14 cellular contexts compared by ENCODE assay signal in the genomic region with DNA sequence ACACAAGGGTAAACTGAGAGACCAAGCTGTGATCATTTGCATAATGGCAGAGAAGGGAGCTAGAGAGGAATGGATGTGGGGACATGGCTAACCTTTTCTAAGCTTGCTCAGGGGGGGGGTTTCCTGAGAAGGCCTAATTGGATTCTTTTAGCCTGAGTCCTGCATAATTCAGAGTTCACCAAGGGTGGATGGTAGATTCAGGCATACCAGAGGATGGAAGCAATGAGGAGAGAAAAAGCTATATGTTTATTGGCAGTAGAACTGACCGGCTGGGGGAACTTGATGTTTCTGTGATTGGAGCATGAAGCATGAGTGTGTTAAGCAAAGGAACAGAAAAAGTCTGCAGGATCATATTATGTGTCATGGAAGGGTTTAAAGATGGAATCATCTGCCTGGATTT.
DNase-seq lines count a peak whose midpoint lies in the region; ATAC-seq and TF ChIP-seq lines count a peak whose summit lies in the region.
"Had no signal": no experiment of that assay in that cellular context is flagged by ENCODE, and none has a peak within 500 bp of the region (broad histone marks: within the 10 kb centered on the region; RNA-seq: fewer than 3 reads in every experiment).

No MANE protein-coding gene starts in this region.

- peaks cover 60% of the 10 kb centered on the region for H3K4me1 Mint-ChIP-seq in HFFc6 (ENCODE audit: low read depth)
- H3K4me1 Mint-ChIP-seq in naive thymus-derived CD4-positive, alpha-beta T cell = peaks cover 0 to 6% (median 3%) of the 10 kb centered on the region in 7 donors
- no peaks in the 10 kb centered on the region for H3K4me1 Mint-ChIP-seq in mesothelial cell of epicardium

- H3K27me3 ChIP-seq in naive thymus-derived CD4-positive, alpha-beta T cell (ENCODE audit: control insufficient read depth in 2 of 2, insufficient read depth in 2 of 2, low read length in 2 of 2) = no peaks in the 10 kb centered on the region

- H3K4me3 Mint-ChIP-seq in HFFc6 = peak overlapping the region; percentile 0; the same call in 1 of the 2 replicates
- no peak overlapping the region for H3K4me3 Mint-ChIP-seq in naive thymus-derived CD4-positive, alpha-beta T cell
- H3K4me3 Mint-ChIP-seq in mesothelial cell of epicardium = no peak overlapping the region

- no peak for TF ChIP-seq CTCF in AG04449 (IDR thresholded peaks at IDR 0.05; ENCODE audit: insufficient read depth, low read length, missing control alignments)
- TF ChIP-seq CTCF in HFFc6 (IDR thresholded peaks at IDR 0.05) = no peak
- no peak for TF ChIP-seq CTCF in mesothelial cell of epicardium (IDR thresholded peaks at IDR 0.05; ENCODE audit: unreplicated experiment)

- no peaks in the 10 kb centered on the region for H3K9me3 ChIP-seq in naive thymus-derived CD4-positive, alpha-beta T cell (ENCODE audit: control insufficient read depth in 2 of 3, low read length in 3 of 3)
- H3K9me3 ChIP-seq: HAP-1 had no signal

- H3K9me3 Mint-ChIP-seq in HFFc6 (no peaks in the 10 kb centered on the region), mesothelial cell of epicardium (peaks cover 7% of the 10 kb centered on the region)
- peaks cover 0 to 1% (median 0%) of the 10 kb centered on the region in 11 donors for H3K9me3 Mint-ChIP-seq in naive thymus-derived CD4-positive, alpha-beta T cell

- H3K36me3 ChIP-seq in naive thymus-derived CD4-positive, alpha-beta T cell (ENCODE audit: control insufficient read depth in 2 of 3, insufficient read depth in 3 of 3, low read length in 3 of 3) = no peaks in the 10 kb centered on the region
- H3K36me3 ChIP-seq: HAP-1 had no signal

- H3K36me3 Mint-ChIP-seq in HFFc6 (ENCODE audit: low read depth) = no peaks in the 10 kb centered on the region
- H3K36me3 Mint-ChIP-seq in naive thymus-derived CD4-positive, alpha-beta T cell = no peaks in the 10 kb centered on the region
- no peaks in the 10 kb centered on the region for H3K36me3 Mint-ChIP-seq in mesothelial cell of epicardium

- no peaks in the 10 kb centered on the region for H3K4me1 ChIP-seq in naive thymus-derived CD4-positive, alpha-beta T cell (ENCODE audit: control insufficient read depth in 2 of 2, insufficient read depth in 2 of 2, low read length in 2 of 2)
- H3K4me1 ChIP-seq: HAP-1 had no signal

- CTCF ChIA-PET in AG04449 (lab: Yijun Ruan, JAX) = no interaction called here
- CTCF ChIA-PET in naive thymus-derived CD4-positive, alpha-beta T cell (lab: Charles Lee) = no interaction called here

- DNase-seq in AG04449 (ENCODE audit: low read depth, low spot score) = peak; percentile 86
- DNase-seq in HFFc6 = peak; percentile 54
- DNase-seq in astrocyte of the hippocampus (ENCODE audit: low read depth, low spot score) = peak; percentile 56
- DNase-seq in kidney glomerular epithelial cell (lab: John Stamatoyannopoulos, UW) = peak; percentile 11
- no peak for DNase-seq in naive thymus-derived CD4-positive, alpha-beta T cell
- DNase-seq in mesothelial cell of epicardium (ENCODE audit: low spot score in 2 of 2, unreplicated experiment in 2 of 2) = no peak
- DNase-seq: KBM-7, NCI-H1436, NCI-H2081, NCI-H510A had no signal

- no peak for ATAC-seq in naive thymus-derived CD4-positive, alpha-beta T cell
- no peak for ATAC-seq in HG02852 (IDR thresholded peaks at IDR 0.05; ENCODE audit: unreplicated experiment)
- ATAC-seq in HG03025 (IDR thresholded peaks at IDR 0.05; ENCODE audit: low FRiP score, unreplicated experiment) = no peak

- H3K27ac Mint-ChIP-seq in HFFc6 = peak overlapping the region; percentile 43
- no peak overlapping the region for H3K27ac Mint-ChIP-seq in naive thymus-derived CD4-positive, alpha-beta T cell
- no peak overlapping the region for H3K27ac Mint-ChIP-seq in mesothelial cell of epicardium

- POLR2A ChIA-PET in AG04449 (lab: Yijun Ruan, JAX) = interaction anchor here (0.5 to 0.6 kb wide), 2 partner anchors 11 to 67 kb away, joined by 3 read pairs; no protein-coding TSS in a partner anchor
- POLR2A ChIA-PET in naive thymus-derived CD4-positive, alpha-beta T cell (lab: Charles Lee) = no interaction called here

- no peak overlapping the region for H3K27ac ChIP-seq in naive thymus-derived CD4-positive, alpha-beta T cell (ENCODE audit: low read depth, low read length)
- H3K27ac ChIP-seq: C4-2B had no signal

- no peak overlapping the region for H3K4me3 ChIP-seq in AG04449 (ENCODE audit: low read depth, low read length)
- H3K4me3 ChIP-seq in naive thymus-derived CD4-positive, alpha-beta T cell (ENCODE audit: low read length) = no peak overlapping the region
- H3K4me3 ChIP-seq: HAP-1 had no signal

- H3K27me3 Mint-ChIP-seq in HFFc6 (ENCODE audit: insufficient read depth) = no peaks in the 10 kb centered on the region
- peaks cover 0 to 34% (median 0%) of the 10 kb centered on the region in 5 donors for H3K27me3 Mint-ChIP-seq in naive thymus-derived CD4-positive, alpha-beta T cell
- H3K27me3 Mint-ChIP-seq in mesothelial cell of epicardium (ENCODE audit: low read depth) = no peaks in the 10 kb centered on the region

- intact Hi-C loops in naive thymus-derived CD4-positive, alpha-beta T cell (cut with micrococcal nuclease) = no loop called here

Comparison
In these comparisons a context has a peak if more than half of its experiments do, and no peak if none do; other contexts are left out.
1. DNase-seq: peak in AG04449 (single experiment), HFFc6 (single experiment), astrocyte of the hippocampus (single experiment) and kidney glomerular epithelial cell (single experiment); none in naive thymus-derived CD4-positive, alpha-beta T cell (0 of 9) and mesothelial cell of epicardium (0 of 2).